18 cellular contexts compared by ENCODE assay signal in genomic region chr5:78622302-78622971, GRCh38. TPM values are rescaled to one million over a fixed set of nuclear protein-coding genes. Genes with fewer than 3 reads are reported as not detected.
DNase-seq lines count a peak whose midpoint lies in the region; ATAC-seq and TF ChIP-seq lines count a peak whose summit lies in the region.
"Had no signal": no experiment of that assay in that cellular context is flagged by ENCODE, and none has a peak within 500 bp of the region (broad histone marks: within the 10 kb centered on the region; RNA-seq: fewer than 3 reads in every experiment).

No MANE protein-coding gene starts in this region.

- no peaks in the 10 kb centered on the region for H3K27me3 ChIP-seq in trophoblast cell (ENCODE audit: insufficient read depth, low read length)
- H3K27me3 ChIP-seq: BLaER1 had no signal

- H3K79me2 ChIP-seq in trophoblast cell (ENCODE audit: control insufficient read depth, insufficient read depth, low read length, poor library complexity), result peaks cover 10% of the 10 kb centered on the region

- H3K36me3 Mint-ChIP-seq in WTC11, result peaks cover 59% of the 10 kb centered on the region
- no peaks in the 10 kb centered on the region for H3K36me3 Mint-ChIP-seq in T-cell
- H3K36me3 Mint-ChIP-seq: CD4-positive, alpha-beta memory T cell had no signal

- H3K18ac ChIP-seq in trophoblast cell (ENCODE audit: low read length), result no peak overlapping the region

- H2BK120ac ChIP-seq in trophoblast cell (ENCODE audit: insufficient read depth, low read length, poor library complexity), result no peak overlapping the region

- H2BK12ac ChIP-seq in trophoblast cell (ENCODE audit: low read length), result no peak overlapping the region

- CTCF ChIA-PET in WTC11 (lab: Charles Lee) (no interaction called here), T-cell (lab: Charles Lee) (no interaction called here)

- no peak for ATAC-seq in WTC11
- ATAC-seq in HG03135 (IDR thresholded peaks at IDR 0.05; ENCODE audit: unreplicated experiment), result no peak
- no peak for ATAC-seq in left lobe of liver
- ATAC-seq in T-cell (replicated peaks in 1 of 4), result no peak
- ATAC-seq: Panc1 had no signal

- H2AK5ac ChIP-seq in trophoblast cell (ENCODE audit: low read length), result no peak overlapping the region

- H3K4me1 ChIP-seq in trophoblast cell (ENCODE audit: control insufficient read depth in 1 of 2, insufficient read depth in 2 of 2, low read length in 2 of 2), result peaks cover 13 to 22% of the 10 kb centered on the region in 2 experiments

- in situ Hi-C loops in Caki2 (cut with HindIII; ENCODE audit: low pct_unique_long_range_greater_than_20kb, low sequenced_read_pairs), result no loop called here

- H4K8ac ChIP-seq in trophoblast cell (ENCODE audit: low read depth, low read length), result no peak overlapping the region

- H3K4me2 ChIP-seq in trophoblast cell (ENCODE audit: low read length), result no peak overlapping the region
- H3K4me2 ChIP-seq: SK-N-SH had no signal

- H3K9me3 ChIP-seq in trophoblast cell (ENCODE audit: insufficient read depth, low read depth, low read length), result peaks cover 5% of the 10 kb centered on the region
- H3K9me3 ChIP-seq: Caco-2, SK-N-SH had no signal

- WGBS in trophoblast cell (ENCODE audit: extremely low coverage, insufficient coverage, insufficient read length), result no CpG with 5 or more reads among the region's 3 CpGs

- H2AFZ ChIP-seq in trophoblast cell (ENCODE audit: insufficient read depth, low read length, poor library complexity), result no peak overlapping the region

- peak overlapping the region; percentile 60 for H3K4ac ChIP-seq in trophoblast cell (ENCODE audit: low read depth, low read length)

- H3K27me3 Mint-ChIP-seq in WTC11 (ENCODE audit: low read depth) (no peaks in the 10 kb centered on the region), T-cell (peaks cover 7 to 9% of the 10 kb centered on the region in 2 donors)

- peaks cover 18% of the 10 kb centered on the region for H3K9me3 Mint-ChIP-seq in WTC11
- peaks cover 0 to 2% (median 0%) of the 10 kb centered on the region in 3 donors for H3K9me3 Mint-ChIP-seq in T-cell

- DNase-seq in Caki2 (ENCODE audit: low read depth) (peak; percentile 59), WTC11 (ENCODE audit: low spot score) (no peak), left kidney (ENCODE audit: low read depth, low spot score) (peak; percentile 31), trophoblast cell (no peak), left lobe of liver (ENCODE audit: low spot score) (no peak), T-cell (no peak)
- DNase-seq: ACHN; Caco-2; CD4-positive, alpha-beta memory T cell; KBM-7; NCI-H1436 treated with DMSO at 0.1 percent for 48 hours; NCI-H226; NCI-H748 treated with DMSO at 0.1 percent for 48 hours; SIG-M5; SK-N-SH had no signal

- no peak overlapping the region for H2BK5ac ChIP-seq in trophoblast cell (ENCODE audit: low read depth, low read length, poor library complexity)

- H3K9ac ChIP-seq in trophoblast cell (ENCODE audit: low read length), result no peak overlapping the region
- H3K9ac ChIP-seq: BLaER1, SK-N-SH had no signal

- no peak overlapping the region for H3K27ac ChIP-seq in trophoblast cell (ENCODE audit: low read depth, low read length)
- H3K27ac ChIP-seq: BLaER1 had no signal

- H3K4me3 ChIP-seq in trophoblast cell (ENCODE audit: low read depth, low read length), result no peak overlapping the region
- H3K4me3 ChIP-seq: BLaER1 had no signal

- H3K4me3 Mint-ChIP-seq in WTC11 (no peak overlapping the region), T-cell (no peak overlapping the region)
- H3K4me3 Mint-ChIP-seq: CD4-positive, alpha-beta memory T cell had no signal

- TF ChIP-seq CTCF in WTC11 (IDR thresholded peaks at IDR 0.05), result no peak

- peaks cover under 1% of the 10 kb centered on the region for H3K79me1 ChIP-seq in trophoblast cell (ENCODE audit: low read length)

- H3K4me1 Mint-ChIP-seq in WTC11, result peaks cover 4% of the 10 kb centered on the region
- H3K4me1 Mint-ChIP-seq in T-cell, result no peaks in the 10 kb centered on the region
- H3K4me1 Mint-ChIP-seq: CD4-positive, alpha-beta memory T cell had no signal

- no peak overlapping the region for H3K23ac ChIP-seq in trophoblast cell (ENCODE audit: low read length)

- H3K14ac ChIP-seq in trophoblast cell (ENCODE audit: low read length), result no peak overlapping the region

- no peak overlapping the region for H4K12ac ChIP-seq in trophoblast cell (ENCODE audit: low read depth, low read length)

- peaks cover 7 to 14% of the 10 kb centered on the region in 2 experiments for H3K36me3 ChIP-seq in trophoblast cell (ENCODE audit: control insufficient read depth in 1 of 2, insufficient read depth in 2 of 2, low read length in 2 of 2)
- H3K36me3 ChIP-seq: BLaER1 had no signal

- no peak overlapping the region for H4K91ac ChIP-seq in trophoblast cell (ENCODE audit: low read depth, low read length)

- H3K27ac Mint-ChIP-seq in WTC11 (peak overlapping the region; percentile 7; the same call in 1 of the 2 replicates), T-cell (no peak overlapping the region)
- H3K27ac Mint-ChIP-seq: CD4-positive, alpha-beta memory T cell had no signal

- POLR2A ChIA-PET in WTC11 (lab: Charles Lee) (no interaction called here), T-cell (lab: Charles Lee) (no interaction called here)

TF ChIP-seq in WTC11, 78 proteins besides CTCF, POLR2A, EP300 and RAD21 (continues in another document):
- TF ChIP-seq, protein P1, sequence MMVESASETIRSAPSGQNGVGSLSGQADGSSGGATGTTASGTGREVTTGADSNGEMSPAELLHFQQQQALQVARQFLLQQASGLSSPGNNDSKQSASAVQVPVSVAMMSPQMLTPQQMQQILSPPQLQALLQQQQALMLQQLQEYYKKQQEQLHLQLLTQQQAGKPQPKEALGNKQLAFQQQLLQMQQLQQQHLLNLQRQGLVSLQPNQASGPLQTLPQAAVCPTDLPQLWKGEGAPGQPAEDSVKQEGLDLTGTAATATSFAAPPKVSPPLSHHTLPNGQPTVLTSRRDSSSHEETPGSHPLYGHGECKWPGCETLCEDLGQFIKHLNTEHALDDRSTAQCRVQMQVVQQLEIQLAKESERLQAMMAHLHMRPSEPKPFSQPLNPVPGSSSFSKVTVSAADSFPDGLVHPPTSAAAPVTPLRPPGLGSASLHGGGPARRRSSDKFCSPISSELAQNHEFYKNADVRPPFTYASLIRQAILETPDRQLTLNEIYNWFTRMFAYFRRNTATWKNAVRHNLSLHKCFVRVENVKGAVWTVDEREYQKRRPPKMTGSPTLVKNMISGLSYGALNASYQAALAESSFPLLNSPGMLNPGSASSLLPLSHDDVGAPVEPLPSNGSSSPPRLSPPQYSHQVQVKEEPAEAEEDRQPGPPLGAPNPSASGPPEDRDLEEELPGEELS (CRISPR knock-in tag; IDR thresholded peaks at IDR 0.05), result no peak
- TF ChIP-seq HMGXB4 (CRISPR knock-in tag; IDR thresholded peaks at IDR 0.05) (no peak), NFYB (CRISPR knock-in tag; conservative IDR thresholded peaks at IDR 0.05; ENCODE audit: low read depth) (no peak), ZNF263 (CRISPR knock-in tag; IDR thresholded peaks at IDR 0.05; ENCODE audit: low read depth) (no peak), PRDM15 (CRISPR knock-in tag; IDR thresholded peaks at IDR 0.05) (no peak), NR2C2 (CRISPR knock-in tag; IDR thresholded peaks at IDR 0.05) (no peak), SMAD3 (CRISPR knock-in tag; IDR thresholded peaks at IDR 0.05; ENCODE audit: borderline replicate concordance) (no peak), ZNF671 (CRISPR knock-in tag; IDR thresholded peaks at IDR 0.05) (no peak), ZNF219 (CRISPR knock-in tag; IDR thresholded peaks at IDR 0.05; ENCODE audit: borderline replicate concordance) (no peak), ZBTB21 (CRISPR knock-in tag; IDR thresholded peaks at IDR 0.05; ENCODE audit: borderline replicate concordance) (no peak), CREB1 (CRISPR knock-in tag; IDR thresholded peaks at IDR 0.05) (no peak)

RNA-seq across cellular contexts. Expression of gene LHFPL2, which starts 26.1 kb away (rescaled TPM):
- 49.9 and 62.5 TPM in 2 replicates for total RNA-seq in Caki2 (2014; rRNA removed; shearing (Covaris generic); ENCODE audit: low replicate concordance)
- total RNA-seq in WTC11 (2021) (34.4 to 40.6 TPM (median 36.6 TPM) in 3 replicates), left lobe of liver (2.4 TPM), T-cell (1 to 10 TPM in 2 of 5 donors, under 1 TPM in 3; 0.19 to 1.9 (median 0.82) TPM)
- polyA plus RNA-seq in trophoblast cell (2013), result 27.9 and 29.1 TPM in 2 replicates

Comparison
In these comparisons a context has a peak if more than half of its experiments do, and no peak if none do; other contexts are left out.
1. DNase-seq: peak in Caki2 (single experiment) and left kidney (single experiment); none in WTC11 (single experiment), trophoblast cell (0 of 2), left lobe of liver (single experiment) and T-cell (0 of 34).
2. RNA of gene LHFPL2, which starts 26.1 kb away (total RNA-seq): 49.9 to 62.5 TPM in Caki2 and 34.4 to 40.6 TPM in WTC11; 2.4 TPM in left lobe of liver (single experiment) and 0.19 to 1.9 TPM in T-cell; every median in the first group is over 10 times any median in the second.